ENCODE assay signal across 8 cellular contexts in genomic region chr2:127675335-127676261, GRCh38. TPM values are rescaled to one million over a fixed set of nuclear protein-coding genes. Genes with fewer than 3 reads are reported as not detected.
DNase-seq lines count a peak whose midpoint lies in the region; ATAC-seq lines count a peak whose summit lies in the region.

LIMS2 (minus strand) TSS chr2:127675530; CDS start chr2:127675024, 506 bp downstream.

- H3K36me3 ChIP-seq in H7 (replicated peaks; ENCODE audit: control insufficient read depth, insufficient read depth, low read length) = no peaks in the 10 kb centered on the region
- no peaks in the 10 kb centered on the region for H3K36me3 ChIP-seq in adipocyte (ENCODE audit: control insufficient read depth, insufficient read depth, low read length, severe bottlenecking)

- H3K4me1 ChIP-seq in adipocyte (ENCODE audit: control insufficient read depth, insufficient read depth, low read length) (peaks cover 38% of the 10 kb centered on the region), right cardiac atrium (ENCODE audit: control insufficient read depth, insufficient read depth, low read length) (peaks cover 7% of the 10 kb centered on the region)

- 2% methylated on average over 56 of the region's 56 CpGs for WGBS in right cardiac atrium

- intact Hi-C loops in right cardiac atrium (cut with DNase I) = no loop called here

- peak within 1 kb of the TSS; percentile 91 for H3K9ac ChIP-seq in adipocyte (ENCODE audit: low read length)

- ATAC-seq in right cardiac atrium (peak; percentile 53 to 58), GM19395 (IDR thresholded peaks at IDR 0.05; ENCODE audit: unreplicated experiment) (no peak)

- peaks cover 39% of the 10 kb centered on the region for H3K27me3 ChIP-seq in H7 (ENCODE audit: control insufficient read depth, insufficient read depth, low read length)
- peaks cover 26% of the 10 kb centered on the region for H3K27me3 ChIP-seq in adipocyte (replicated peaks; ENCODE audit: control insufficient read depth, insufficient read depth, low read length)
- H3K27me3 ChIP-seq in right cardiac atrium (ENCODE audit: control insufficient read depth, insufficient read depth) = no peaks in the 10 kb centered on the region

- H3K27ac ChIP-seq in right cardiac atrium (ENCODE audit: low read length) = peak within 1 kb of the TSS; percentile 94

- H3K9me3 ChIP-seq in adipocyte (ENCODE audit: control insufficient read depth, low read length) (no peaks in the 10 kb centered on the region), right cardiac atrium (ENCODE audit: control insufficient read depth, low read length) (no peaks in the 10 kb centered on the region)

- peak; percentile 49 for DNase-seq in A172 (ENCODE audit: low spot score)
- DNase-seq in H7 = peak; percentile 89
- peak; percentile 68 for DNase-seq in adipocyte (ENCODE audit: low read depth)
- peak in 2 of 3 donors; percentile 81 to 85 for DNase-seq in right cardiac atrium
- DNase-seq in retina = peak; percentile 56
- DNase-seq in SHP77 (lab: John Stamatoyannopoulos, UW) = no peak
- DNase-seq in DMS153 (lab: John Stamatoyannopoulos, UW) = no peak

- H3K4me3 ChIP-seq in H7 (ENCODE audit: insufficient read depth, low read depth, low read length) = peak within 1 kb of the TSS; percentile 52
- peak within 1 kb of the TSS; percentile 85 for H3K4me3 ChIP-seq in adipocyte (ENCODE audit: low read length)
- H3K4me3 ChIP-seq in right cardiac atrium (ENCODE audit: low read length) = peak within 1 kb of the TSS; percentile 77

RNA-seq across cellular contexts. Expression of gene LIMS2, which starts in this region (rescaled TPM):
- 6.2 and 13.8 TPM in 2 replicates for total RNA-seq in A172 (2014; rRNA removed; shearing (Covaris generic))
- total RNA-seq in H7 (2014; rRNA removed; shearing (Covaris generic)) = 0.33 and 1.4 TPM in 2 replicates
- 100 to 1,000 TPM; 163 to 224 (median 209) TPM for total RNA-seq in right cardiac atrium
- 178 TPM for polyA plus RNA-seq in right cardiac atrium

Comparison
In these comparisons a context has a peak if more than half of its experiments do, and no peak if none do; other contexts are left out.
1. RNA of gene LIMS2 (total RNA-seq): 163 to 224 TPM in right cardiac atrium; 6.2 to 13.8 TPM in A172 and 0.33 to 1.4 TPM in H7; every median in the first group is over 10 times any median in the second.
2. DNase-seq: peak in A172 (single experiment), H7 (single experiment), adipocyte (single experiment), right cardiac atrium (2 of 3) and retina (single experiment); none in SHP77 (0 of 2) and DMS153 (single experiment).
3. Peak in every context shown above with its lines, with median percentiles within 50 percentile points of each other: H3K4me3 ChIP-seq.